ENCODE assay signal across 13 cellular contexts in genomic region chr2:109446531-109447131, GRCh38.
A peak's percentile ranks its signal among the peaks of the same experiment; 100 is the strongest.
DNase-seq lines count a peak whose midpoint lies in the region; ATAC-seq, FAIRE-seq and TF ChIP-seq lines count a peak whose summit lies in the region.
"Had no signal": no experiment of that assay in that cellular context is flagged by ENCODE, and none has a peak within 500 bp of the region (broad histone marks: within the 10 kb centered on the region; RNA-seq: fewer than 3 reads in every experiment).

No MANE protein-coding gene starts in this region.

- peaks cover 53% of the 10 kb centered on the region for H3K4me1 Mint-ChIP-seq in nephron progenitor cell
- H3K4me1 Mint-ChIP-seq in Calu3 (ENCODE audit: low read depth, unreplicated experiment), result no peaks in the 10 kb centered on the region

- no peak for TF ChIP-seq RAD21 in H1 (IDR thresholded peaks at IDR 0.05 in 1 of 2, conservative IDR thresholded peaks at IDR 0.05 in 1 of 2; ENCODE audit: low read depth in 2 of 2, low read length in 2 of 2)

- no peak for TF ChIP-seq CTCF in H1 (IDR thresholded peaks at IDR 0.05; ENCODE audit: control extremely low read depth in 1 of 3, insufficient read depth in 1 of 3, low read depth in 1 of 3, low read length in 3 of 3)
- TF ChIP-seq CTCF in nephron progenitor cell (IDR thresholded peaks at IDR 0.05), result no peak
- TF ChIP-seq CTCF in tibial artery (IDR thresholded peaks at IDR 0.05), result no peak
- no peak for TF ChIP-seq CTCF in Calu3 (IDR thresholded peaks at IDR 0.05; ENCODE audit: unreplicated experiment)

- POLR2A ChIA-PET in H1 (lab: Charles Lee; ENCODE audit: partially characterized antibody), result no interaction called here

- H2BK120ac ChIP-seq in H1 (replicated peaks; ENCODE audit: low read depth, low read length), result no peak overlapping the region

- no peak overlapping the region for H3K9ac ChIP-seq in H1 (replicated peaks in 1 of 4; ENCODE audit: extremely low read depth in 1 of 4, low read depth in 3 of 4, low read length in 3 of 4)

- no peak overlapping the region for H2BK15ac ChIP-seq in H1 (ENCODE audit: low read length)

- DNase-seq in MG63 (peak; percentile 44), H1 (ENCODE audit: low read depth in 1 of 2, low spot score in 2 of 2) (no peak), nephron progenitor cell (peak; percentile 37), tibial artery (peak in 1 of 2 donors; percentile 62), Calu3 (no peak), cerebellar cortex (ENCODE audit: low spot score) (no peak)
- DNase-seq: activated CD4-positive, alpha-beta memory T cell treated with anti-CD3 and anti-CD28 coated beads for 36 hours; erythroblast; midbrain; NCI-H345 had no signal

- H3K36me3 Mint-ChIP-seq in nephron progenitor cell (ENCODE audit: low read depth), result peaks cover 42% of the 10 kb centered on the region
- no peaks in the 10 kb centered on the region for H3K36me3 Mint-ChIP-seq in Calu3 (ENCODE audit: insufficient read depth, unreplicated experiment)

- ATAC-seq in GM21526 (IDR thresholded peaks at IDR 0.05; ENCODE audit: low FRiP score, unreplicated experiment), result no peak

- intact Hi-C loops in tibial artery (cut with DNase I; ENCODE audit: low total_unique reads), result no loop called here
- intact Hi-C loops in Calu3 (cut with micrococcal nuclease; ENCODE audit: unreplicated experiment), result no loop called here

- H3K79me1 ChIP-seq in H1 (ENCODE audit: low read depth, low read length), result no peaks in the 10 kb centered on the region

- H3K18ac ChIP-seq in H1 (ENCODE audit: extremely low read depth, low read length), result no peak overlapping the region

- TF ChIP-seq EP300 in H1 (IDR thresholded peaks at IDR 0.05; ENCODE audit: borderline replicate concordance in 1 of 2, low read depth in 2 of 2, low read length in 2 of 2), result no peak

- H2BK20ac ChIP-seq in H1 (ENCODE audit: low read length), result no peak overlapping the region

- CTCF ChIA-PET in H1 (lab: Charles Lee; ENCODE audit: partially characterized antibody), result interaction anchor here (1.5 to 1.9 kb wide), 2 partner anchors 34 to 64 kb away, joined by 4 read pairs; no protein-coding TSS in a partner anchor
- CTCF ChIA-PET in Calu3 (lab: Charles Lee), result interaction anchor here (1.2 kb wide), 1 partner anchor 12 kb away, joined by 4 read pairs; no protein-coding TSS in a partner anchor

- peak overlapping the region; percentile 41; the same call in 1 of the 2 replicates for H4K8ac ChIP-seq in H1 (ENCODE audit: extremely low read depth, insufficient read depth, low read length)

- H3K56ac ChIP-seq in H1 (replicated peaks; ENCODE audit: insufficient read length, low read depth, low read length), result no peak overlapping the region

- FAIRE-seq in H1 (lab: Jason Lieb, UNC), result no peak

- no peak overlapping the region for H2AK5ac ChIP-seq in H1 (ENCODE audit: low read depth, low read length)

- H3K27ac Mint-ChIP-seq in nephron progenitor cell (peak overlapping the region; percentile 97), Calu3 (ENCODE audit: unreplicated experiment) (no peak overlapping the region)
- H3K27ac Mint-ChIP-seq: activated CD4-positive, alpha-beta memory T cell treated with anti-CD3 and anti-CD28 coated beads for 36 hours had no signal

- H3K4me3 Mint-ChIP-seq in nephron progenitor cell, result peak overlapping the region; percentile 63
- H3K4me3 Mint-ChIP-seq in Calu3 (ENCODE audit: low read depth, unreplicated experiment), result no peak overlapping the region
- H3K4me3 Mint-ChIP-seq: activated CD4-positive, alpha-beta memory T cell treated with anti-CD3 and anti-CD28 coated beads for 36 hours had no signal

- H4K5ac ChIP-seq in H1 (ENCODE audit: insufficient read length, low read depth, low read length), result no peak overlapping the region

- H3K27me3 Mint-ChIP-seq in nephron progenitor cell (ENCODE audit: low read depth, poor library complexity) (no peaks in the 10 kb centered on the region), Calu3 (ENCODE audit: unreplicated experiment) (peaks cover 63% of the 10 kb centered on the region)
- H3K27me3 Mint-ChIP-seq: activated CD4-positive, alpha-beta memory T cell treated with anti-CD3 and anti-CD28 coated beads for 36 hours had no signal

- WGBS in H1 (ENCODE audit: extremely low coverage in 1 of 2, insufficient coverage in 1 of 2, insufficient read length in 1 of 2, insufficient replicate concordance in 2 of 2, low coverage in 1 of 2, low lambda C conversion rate in 2 of 2, missing lambda C conversion rate in 1 of 2), 2 experiments, result 90% methylated on average over 15 of the region's 15 CpGs; no CpG with 5 or more reads in 1 of the 2 experiments

- H2BK5ac ChIP-seq in H1 (ENCODE audit: low read depth, low read length), result no peak overlapping the region

- no peak overlapping the region for H4K91ac ChIP-seq in H1 (replicated peaks; ENCODE audit: insufficient read length, low read length)

- no TSS peak for BruUV-seq in Calu3 (replicated peaks; lab: Mats Ljungman, UMichigan)

- H3K36me3 ChIP-seq in MG63 (no peaks in the 10 kb centered on the region), H1 (ENCODE audit: control insufficient read depth in 2 of 4, insufficient read depth in 4 of 4, low read length in 3 of 4) (no peaks in the 10 kb centered on the region), tibial artery (peaks cover 0 to 9% (median 0%) of the 10 kb centered on the region in 3 donors)
- H3K36me3 ChIP-seq: Peyer's patch, right atrium auricular region had no signal

- H3K27me3 ChIP-seq in MG63, result no peaks in the 10 kb centered on the region
- H3K27me3 ChIP-seq in H1 (replicated peaks in 1 of 4; ENCODE audit: control insufficient read depth in 3 of 4, extremely low read depth in 1 of 4, insufficient read depth in 3 of 4, low read length in 3 of 4), result no peaks in the 10 kb centered on the region
- no peaks in the 10 kb centered on the region for H3K27me3 ChIP-seq in tibial artery
- H3K27me3 ChIP-seq: Peyer's patch, right atrium auricular region had no signal

- no peak overlapping the region for H3K14ac ChIP-seq in H1 (ENCODE audit: insufficient read length)

- no peaks in the 10 kb centered on the region for H4K20me1 ChIP-seq in H1 (replicated peaks in 1 of 2; ENCODE audit: control insufficient read depth in 1 of 2, insufficient read depth in 2 of 2, low read length in 2 of 2)

- no peak overlapping the region for H2BK12ac ChIP-seq in H1 (ENCODE audit: low read depth, low read length)

- H3K4ac ChIP-seq in H1 (replicated peaks; ENCODE audit: insufficient read length, low read depth, low read length), result no peak overlapping the region

- H3K4me1 ChIP-seq in H1 (replicated peaks in 1 of 4; ENCODE audit: control insufficient read depth in 3 of 4, insufficient read depth in 4 of 4, low read length in 3 of 4), result no peaks in the 10 kb centered on the region
- H3K4me1 ChIP-seq in tibial artery, result peaks cover 0 to 59% (median 48%) of the 10 kb centered on the region in 4 donors
- H3K4me1 ChIP-seq: Peyer's patch had no signal

- H3K23me2 ChIP-seq in H1 (ENCODE audit: low read depth, low read length), result no peaks in the 10 kb centered on the region

- H3K27ac ChIP-seq in H1 (ENCODE audit: low read depth, low read length) (no peak overlapping the region), tibial artery (peak overlapping the region; percentile 69 to 79)
- H3K27ac ChIP-seq: Peyer's patch, right atrium auricular region had no signal

- peaks cover 46% of the 10 kb centered on the region for H3K9me3 Mint-ChIP-seq in nephron progenitor cell
- peaks cover 5% of the 10 kb centered on the region for H3K9me3 Mint-ChIP-seq in Calu3 (ENCODE audit: low read depth, unreplicated experiment)

- TF ChIP-seq POLR2A in H1 (IDR thresholded peaks at IDR 0.05; ENCODE audit: control extremely low read depth in 1 of 2, low read depth in 2 of 2, low read length in 2 of 2), result no peak

- H3K4me2 ChIP-seq in H1 (ENCODE audit: insufficient read depth in 1 of 2, low read depth in 2 of 2, low read length in 2 of 2), result no peak overlapping the region

- no peak overlapping the region for H3K23ac ChIP-seq in H1 (ENCODE audit: insufficient read length)

- peaks cover 24% of the 10 kb centered on the region for H3K9me3 ChIP-seq in MG63
- H3K9me3 ChIP-seq in H1 (ENCODE audit: insufficient read depth in 2 of 2, low read depth in 1 of 2, low read length in 1 of 2), result peaks cover 9 to 11% of the 10 kb centered on the region in 2 experiments
- peaks cover 0 to 17% (median 0%) of the 10 kb centered on the region in 3 donors for H3K9me3 ChIP-seq in tibial artery

- H2AFZ ChIP-seq in H1 (ENCODE audit: low read length), result no peak overlapping the region

- H3K79me2 ChIP-seq in H1 (ENCODE audit: control insufficient read depth in 1 of 2, insufficient read depth in 2 of 2, low read length in 2 of 2), result no peaks in the 10 kb centered on the region

- H3K4me3 ChIP-seq in MG63 (no peak overlapping the region), H1 (ENCODE audit: extremely low read depth in 1 of 4, insufficient read depth in 2 of 4, low read depth in 3 of 4, low read length in 4 of 4) (no peak overlapping the region), tibial artery (no peak overlapping the region)
- H3K4me3 ChIP-seq: Peyer's patch, right atrium auricular region had no signal

TF ChIP-seq in H1, 55 proteins besides CTCF, POLR2A, EP300 and RAD21:
- TF ChIP-seq SUZ12 (IDR thresholded peaks at IDR 0.05; ENCODE audit: low read length) (no peak), CTBP2 (IDR thresholded peaks at IDR 0.05; ENCODE audit: borderline replicate concordance, insufficient read depth, insufficient read length, low read length) (no peak), NRF1 (IDR thresholded peaks at IDR 0.05; ENCODE audit: low read depth, low read length) (no peak), EZH2 (IDR thresholded peaks at IDR 0.05; ENCODE audit: low read depth, low read length, severe bottlenecking) (no peak), EGR1 (IDR thresholded peaks at IDR 0.05; ENCODE audit: borderline replicate concordance, low read depth, low read length) (no peak), KDM1A (IDR thresholded peaks at IDR 0.05; ENCODE audit: borderline replicate concordance, low read length) (no peak), TEAD4 (IDR thresholded peaks at IDR 0.05; ENCODE audit: low read depth, low read length) (no peak), SP2 (IDR thresholded peaks at IDR 0.05; ENCODE audit: low read length) (no peak), SAP30 (IDR thresholded peaks at IDR 0.05; ENCODE audit: insufficient read depth, insufficient replicate concordance, low read length) (no peak), KDM5A (IDR thresholded peaks at IDR 0.05; ENCODE audit: low read length) (no peak), RXRA (IDR thresholded peaks at IDR 0.05; ENCODE audit: insufficient read depth, low read depth, low read length) (no peak), CBX5 (IDR thresholded peaks at IDR 0.05; ENCODE audit: low read depth, low read length) (no peak)
TF ChIP-seq in H1: peak in this region for 0.

Comparison
In these comparisons a context has a peak if more than half of its experiments do, and no peak if none do; other contexts are left out.
1. DNase-seq: peak in MG63 (single experiment) and nephron progenitor cell (single experiment); none in H1 (0 of 2), Calu3 (single experiment) and cerebellar cortex (single experiment).